Comparison of ENCODE assay signal across 1 cellular context in the genomic region with DNA sequence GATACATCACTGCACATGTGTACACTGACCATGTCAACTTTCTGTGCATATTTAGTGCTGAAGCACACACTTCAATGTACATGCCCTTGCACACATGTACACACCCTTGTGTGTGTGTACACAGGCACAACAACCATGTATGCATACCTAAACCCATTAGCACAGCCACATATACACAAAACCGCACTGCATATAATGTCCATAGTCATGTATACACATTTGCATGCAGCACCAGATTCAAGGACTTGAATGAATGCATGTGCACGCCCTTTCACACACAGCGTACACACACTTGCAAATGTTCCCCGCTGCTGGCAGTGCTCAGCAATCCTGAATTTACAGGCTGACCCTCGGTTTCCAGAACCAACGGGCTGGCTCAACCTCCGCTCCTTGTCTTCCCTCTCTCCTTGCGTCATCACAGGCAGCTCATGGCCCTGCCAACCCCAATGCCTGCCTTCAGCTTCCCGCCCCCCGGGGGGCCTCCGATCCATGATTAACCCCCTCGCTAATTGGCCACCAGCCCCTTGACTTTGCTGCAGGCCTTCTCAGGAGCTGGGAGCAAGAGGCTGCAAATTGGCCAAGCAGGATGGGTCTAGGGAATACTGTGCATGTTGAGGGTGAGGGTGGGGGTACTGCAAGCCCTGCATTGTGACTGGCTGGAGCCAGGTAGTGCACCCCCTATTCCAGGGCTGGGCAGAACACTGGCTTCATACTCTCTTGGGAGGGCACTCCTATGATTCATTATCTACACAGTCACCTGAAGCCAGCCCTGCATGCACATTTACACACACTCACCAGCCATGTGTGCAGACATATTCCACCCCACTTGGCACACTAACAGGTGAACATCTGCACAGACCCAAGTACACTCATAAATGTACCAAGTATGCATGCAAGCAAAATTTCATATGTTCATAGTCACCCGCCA.
TF ChIP-seq lines count a peak whose summit lies in the region.

No MANE protein-coding gene starts in this region.

TF ChIP-seq in GM23338, 12 proteins besides CTCF, POLR2A, EP300 and RAD21 (continued from another document):
- TF ChIP-seq, protein P1, sequence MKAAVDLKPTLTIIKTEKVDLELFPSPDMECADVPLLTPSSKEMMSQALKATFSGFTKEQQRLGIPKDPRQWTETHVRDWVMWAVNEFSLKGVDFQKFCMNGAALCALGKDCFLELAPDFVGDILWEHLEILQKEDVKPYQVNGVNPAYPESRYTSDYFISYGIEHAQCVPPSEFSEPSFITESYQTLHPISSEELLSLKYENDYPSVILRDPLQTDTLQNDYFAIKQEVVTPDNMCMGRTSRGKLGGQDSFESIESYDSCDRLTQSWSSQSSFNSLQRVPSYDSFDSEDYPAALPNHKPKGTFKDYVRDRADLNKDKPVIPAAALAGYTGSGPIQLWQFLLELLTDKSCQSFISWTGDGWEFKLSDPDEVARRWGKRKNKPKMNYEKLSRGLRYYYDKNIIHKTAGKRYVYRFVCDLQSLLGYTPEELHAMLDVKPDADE (IDR thresholded peaks at IDR 0.05) = no peak
- no peak for TF ChIP-seq POLR2AphosphoS5 (IDR thresholded peaks at IDR 0.05; ENCODE audit: low read depth)
- TF ChIP-seq STAT1 (IDR thresholded peaks at IDR 0.05; ENCODE audit: unreplicated experiment) = no peak
- TF ChIP-seq ZNF114 (CRISPR knock-in tag; IDR thresholded peaks at IDR 0.05) = no peak
